ENCODE assay signal across 8 cellular contexts in genomic region chr2:27720004-27720551, GRCh38. TPM values are rescaled to one million over a fixed set of nuclear protein-coding genes. Genes with fewer than 3 reads are reported as not detected.
A peak's percentile ranks its signal among the peaks of the same experiment; 100 is the strongest.
DNase-seq lines count a peak whose midpoint lies in the region; ATAC-seq and TF ChIP-seq lines count a peak whose summit lies in the region.

No MANE protein-coding gene starts in this region.

- H3K4me1 ChIP-seq in GM23248 (ENCODE audit: insufficient read depth): peaks cover 46% of the 10 kb centered on the region

- no peaks in the 10 kb centered on the region for H4K20me1 ChIP-seq in GM23248 (ENCODE audit: insufficient read depth)

- H3K9ac ChIP-seq in GM23248: peak overlapping the region; percentile 29; the same call in 1 of the 2 replicates

- peak overlapping the region; percentile 38 for H3K4me2 ChIP-seq in GM23248 (ENCODE audit: unreplicated experiment)

- H2AFZ ChIP-seq in GM23248: no peak overlapping the region

- no peak overlapping the region for H3K4me3 ChIP-seq in GM23248

- TF ChIP-seq CTCF in GM10266 (IDR thresholded peaks at IDR 0.05; ENCODE audit: control insufficient read depth, insufficient read depth, low read depth, missing control alignments): no peak

- WGBS in GM23248 (ENCODE audit: low coverage in 1 of 2, low lambda C conversion rate in 2 of 2, missing lambda C conversion rate in 2 of 2), 2 experiments: 6 to 12% methylated on average over 7 of the region's 7 CpGs

- H3K9me2 ChIP-seq in GM23248 (ENCODE audit: insufficient read depth): no peaks in the 10 kb centered on the region

- H3K27ac ChIP-seq in GM23248: peak overlapping the region; percentile 56

- no peaks in the 10 kb centered on the region for H3K79me2 ChIP-seq in GM23248 (ENCODE audit: insufficient read depth)

- no peaks in the 10 kb centered on the region for H3K9me3 ChIP-seq in GM23248 (ENCODE audit: low read depth)

- DNase-seq in GM23248 (peak; percentile 96), SW480 (ENCODE audit: low spot score) (peak; percentile 99), dedifferentiated amniotic fluid mesenchymal stem cell (ENCODE audit: extremely low spot score) (peak; percentile 68), NCI-H446 treated with DMSO at 0.1 percent for 48 hours (lab: John Stamatoyannopoulos, UW) (no peak), GM10266 (ENCODE audit: extremely low spot score) (no peak)
- DNase-seq in stimulated activated CD4-positive, alpha-beta T cell treated with anti-CD3 and anti-CD28 coated beads, Interleukin-12 subunit alpha, Interleukin-12 subunit beta, amount 100 ng/mL, for 4 hours: peak; percentile 47

- in situ Hi-C loops in GM23248 (cut with MboI): no loop called here

- H3F3A ChIP-seq in GM23248 (ENCODE audit: insufficient read depth): peaks cover 22% of the 10 kb centered on the region

- H3K36me3 ChIP-seq in GM23248 (ENCODE audit: low read depth): no peaks in the 10 kb centered on the region

- ATAC-seq in GM19455 (IDR thresholded peaks at IDR 0.05; ENCODE audit: unreplicated experiment) (no peak), HG02852 (IDR thresholded peaks at IDR 0.05; ENCODE audit: unreplicated experiment) (no peak)

- no peaks in the 10 kb centered on the region for H3K27me3 ChIP-seq in GM23248 (replicated peaks; ENCODE audit: insufficient read depth)

RNA-seq across cellular contexts. Expression of gene MRPL33, which starts 51.4 kb away (rescaled TPM):
- total RNA-seq in GM23248 (2014; rRNA removed; shearing (Covaris generic)): 24.2 and 70.8 TPM in 2 replicates
- 338 and 340 TPM in 2 replicates for polyA plus RNA-seq in GM23248 (2016; fragmentation: Nextera tagmentation; extraction: Ambion mirVana)

RNA-seq across cellular contexts. Expression of gene SLC4A1AP, which starts 56.4 kb away (rescaled TPM):
- 21.0 and 23.9 TPM in 2 replicates for total RNA-seq in GM23248 (2014; rRNA removed; shearing (Covaris generic))
- 22.4 and 24.4 TPM in 2 replicates for polyA plus RNA-seq in GM23248 (2016; fragmentation: Nextera tagmentation; extraction: Ambion mirVana)

RNA-seq across cellular contexts. Expression of gene SUPT7L, which starts 56.7 kb away (rescaled TPM):
- total RNA-seq in GM23248 (2014; rRNA removed; shearing (Covaris generic)): 24.6 and 25.3 TPM in 2 replicates
- polyA plus RNA-seq in GM23248 (2016; fragmentation: Nextera tagmentation; extraction: Ambion mirVana): 22.0 and 23.3 TPM in 2 replicates

Comparison
In these comparisons a context has a peak if more than half of its experiments do, and no peak if none do; other contexts are left out.
1. DNase-seq: peak in GM23248 (single experiment), SW480 (single experiment), dedifferentiated amniotic fluid mesenchymal stem cell (single experiment) and stimulated activated CD4-positive, alpha-beta T cell treated with anti-CD3 and anti-CD28 coated beads, Interleukin-12 subunit alpha, Interleukin-12 subunit beta, amount 100 ng/mL, for 4 hours (single experiment); none in NCI-H446 treated with DMSO at 0.1 percent for 48 hours (single experiment) and GM10266 (single experiment).